ENCODE assay signal across 12 cellular contexts in the genomic region with DNA sequence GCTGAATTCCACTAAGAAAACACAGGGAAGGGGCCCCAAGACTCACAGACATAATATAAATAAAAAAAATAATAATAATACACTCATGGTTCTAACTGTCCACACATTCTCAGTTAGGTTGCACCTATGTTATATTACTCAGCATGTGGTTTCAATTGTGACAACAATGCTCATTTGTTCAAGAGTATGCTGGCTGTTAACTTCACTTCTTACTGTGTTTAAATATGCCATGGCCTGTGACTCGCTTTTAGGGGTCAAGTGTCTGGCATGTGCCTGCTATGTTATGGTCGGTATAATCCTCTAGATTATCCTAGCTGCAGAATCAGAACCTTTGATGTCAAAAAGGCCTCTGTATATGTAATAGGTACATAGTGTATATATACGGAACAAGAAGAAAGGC.
"Had no signal": no experiment of that assay in that cellular context is flagged by ENCODE, and none has a peak within 500 bp of the region (broad histone marks: within the 10 kb centered on the region; RNA-seq: fewer than 3 reads in every experiment).

No MANE protein-coding gene starts in this region.

- DNase-seq: gastrocnemius medialis; heart right ventricle; hypothalamus; kidney glomerular epithelial cell; mucosa of descending colon; naive thymus-derived CD8-positive, alpha-beta T cell; ovary; right cardiac atrium; small intestine; stimulated activated CD4-positive, alpha-beta T cell treated with anti-CD3 and anti-CD28 coated beads, Interleukin-2, amount 100 ng/mL, for 48 hours; stimulated activated naive CD4-positive, alpha-beta T cell treated with Interleukin-2 at 50 U/mL for 16 hours; trophoblast cell had no signal

- H3K4me3 ChIP-seq: gastrocnemius medialis, heart right ventricle, mucosa of descending colon, ovary had no signal

- ATAC-seq: gastrocnemius medialis; heart right ventricle; mucosa of descending colon; naive thymus-derived CD8-positive, alpha-beta T cell; right cardiac atrium had no signal
